ENCODE assay signal across 1 cellular context in the genomic region with DNA sequence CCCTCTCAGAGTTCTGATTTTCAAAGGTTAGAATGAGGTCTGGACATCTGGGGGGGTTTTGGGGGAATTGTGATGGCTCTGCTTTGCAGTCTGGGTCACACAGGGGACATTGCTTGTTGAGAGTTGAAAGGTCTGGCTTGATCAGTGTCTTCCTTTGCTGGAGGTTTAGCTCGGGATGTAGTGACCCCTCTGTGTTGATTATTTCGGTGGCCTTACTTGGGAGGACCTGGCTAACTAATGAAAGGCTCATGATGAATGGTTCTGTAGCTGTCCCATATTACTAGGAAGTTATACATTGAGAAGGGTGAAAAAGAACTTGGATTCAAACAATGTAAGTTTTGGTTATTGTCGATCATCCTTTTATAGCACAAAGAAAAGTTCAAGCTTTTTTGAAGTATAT.
TF ChIP-seq lines count a peak whose summit lies in the region.

No MANE protein-coding gene starts in this region.

TF ChIP-seq in SK-N-SH, 30 proteins besides CTCF, POLR2A, EP300 and RAD21 (continued from another document):
- TF ChIP-seq RXRA (IDR thresholded peaks at IDR 0.05; ENCODE audit: borderline replicate concordance, low read depth), result no peak
- TF ChIP-seq YY1 (IDR thresholded peaks at IDR 0.05; ENCODE audit: low read depth), result no peak
- no peak for TF ChIP-seq TAF1 (IDR thresholded peaks at IDR 0.05; ENCODE audit: borderline replicate concordance, low read depth, low read length)
- TF ChIP-seq FOXJ3 (CRISPR knock-in tag; IDR thresholded peaks at IDR 0.05), result no peak
- no peak for TF ChIP-seq TEAD4 (IDR thresholded peaks at IDR 0.05; ENCODE audit: borderline replicate concordance, insufficient read depth)
- TF ChIP-seq, protein P1, sequence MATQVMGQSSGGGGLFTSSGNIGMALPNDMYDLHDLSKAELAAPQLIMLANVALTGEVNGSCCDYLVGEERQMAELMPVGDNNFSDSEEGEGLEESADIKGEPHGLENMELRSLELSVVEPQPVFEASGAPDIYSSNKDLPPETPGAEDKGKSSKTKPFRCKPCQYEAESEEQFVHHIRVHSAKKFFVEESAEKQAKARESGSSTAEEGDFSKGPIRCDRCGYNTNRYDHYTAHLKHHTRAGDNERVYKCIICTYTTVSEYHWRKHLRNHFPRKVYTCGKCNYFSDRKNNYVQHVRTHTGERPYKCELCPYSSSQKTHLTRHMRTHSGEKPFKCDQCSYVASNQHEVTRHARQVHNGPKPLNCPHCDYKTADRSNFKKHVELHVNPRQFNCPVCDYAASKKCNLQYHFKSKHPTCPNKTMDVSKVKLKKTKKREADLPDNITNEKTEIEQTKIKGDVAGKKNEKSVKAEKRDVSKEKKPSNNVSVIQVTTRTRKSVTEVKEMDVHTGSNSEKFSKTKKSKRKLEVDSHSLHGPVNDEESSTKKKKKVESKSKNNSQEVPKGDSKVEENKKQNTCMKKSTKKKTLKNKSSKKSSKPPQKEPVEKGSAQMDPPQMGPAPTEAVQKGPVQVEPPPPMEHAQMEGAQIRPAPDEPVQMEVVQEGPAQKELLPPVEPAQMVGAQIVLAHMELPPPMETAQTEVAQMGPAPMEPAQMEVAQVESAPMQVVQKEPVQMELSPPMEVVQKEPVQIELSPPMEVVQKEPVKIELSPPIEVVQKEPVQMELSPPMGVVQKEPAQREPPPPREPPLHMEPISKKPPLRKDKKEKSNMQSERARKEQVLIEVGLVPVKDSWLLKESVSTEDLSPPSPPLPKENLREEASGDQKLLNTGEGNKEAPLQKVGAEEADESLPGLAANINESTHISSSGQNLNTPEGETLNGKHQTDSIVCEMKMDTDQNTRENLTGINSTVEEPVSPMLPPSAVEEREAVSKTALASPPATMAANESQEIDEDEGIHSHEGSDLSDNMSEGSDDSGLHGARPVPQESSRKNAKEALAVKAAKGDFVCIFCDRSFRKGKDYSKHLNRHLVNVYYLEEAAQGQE (IDR thresholded peaks at IDR 0.05; ENCODE audit: low read depth, low read length), result no peak
- no peak for TF ChIP-seq MEF2A (IDR thresholded peaks at IDR 0.05; ENCODE audit: borderline replicate concordance, low read depth)
- TF ChIP-seq MXI1 (IDR thresholded peaks at IDR 0.05; ENCODE audit: low read depth, low read length), result no peak
- no peak for TF ChIP-seq SIN3A (IDR thresholded peaks at IDR 0.05; ENCODE audit: borderline replicate concordance, low read depth, low read length)
- no peak for TF ChIP-seq NFIC (IDR thresholded peaks at IDR 0.05; ENCODE audit: borderline replicate concordance)
- TF ChIP-seq, protein P2, sequence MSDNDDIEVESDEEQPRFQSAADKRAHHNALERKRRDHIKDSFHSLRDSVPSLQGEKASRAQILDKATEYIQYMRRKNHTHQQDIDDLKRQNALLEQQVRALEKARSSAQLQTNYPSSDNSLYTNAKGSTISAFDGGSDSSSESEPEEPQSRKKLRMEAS (IDR thresholded peaks at IDR 0.05; ENCODE audit: low read depth), result no peak
- no peak for TF ChIP-seq NRF1 (IDR thresholded peaks at IDR 0.05; ENCODE audit: low read depth, low read length)
TF ChIP-seq in SK-N-SH: peak in this region for 0.
